ENCODE assay signal across 28 cellular contexts in the genomic region with DNA sequence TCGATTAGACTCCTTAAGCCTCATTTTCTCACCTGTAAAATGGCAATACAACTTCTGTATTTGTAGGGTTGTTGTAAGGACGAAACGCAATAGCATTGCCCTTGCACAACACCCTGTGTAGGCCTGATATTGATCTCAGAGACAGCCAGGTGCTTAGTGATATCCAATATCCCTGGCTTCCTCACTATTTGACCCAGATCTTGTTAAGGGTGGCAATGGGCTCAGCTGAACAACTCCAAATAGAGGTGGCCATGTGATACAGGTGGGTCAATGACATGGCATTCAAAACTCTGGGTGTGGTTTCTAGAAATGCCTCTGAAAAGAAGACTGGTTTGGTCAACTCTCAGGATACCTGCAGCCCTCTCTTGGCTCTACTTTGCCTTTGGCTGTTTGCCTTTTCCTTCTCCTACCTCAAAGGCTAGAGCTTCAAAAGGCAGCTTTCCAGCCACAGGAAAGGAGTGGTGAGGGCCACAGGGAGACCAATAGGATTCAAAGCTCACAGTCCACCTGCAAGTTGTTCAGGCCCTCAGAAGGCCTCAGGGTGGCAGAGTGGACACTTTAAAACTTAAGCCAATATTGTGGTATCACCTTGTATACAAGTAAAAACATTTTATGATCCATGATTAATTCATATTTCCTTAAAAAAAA. TPM values are rescaled to one million over a fixed set of nuclear protein-coding genes. Genes with fewer than 3 reads are reported as not detected.
"Had no signal": no experiment of that assay in that cellular context is flagged by ENCODE, and none has a peak within 500 bp of the region (broad histone marks: within the 10 kb centered on the region; RNA-seq: fewer than 3 reads in every experiment).

No MANE protein-coding gene starts in this region.

- ATAC-seq: activated CD8-positive, alpha-beta T cell treated with anti-CD3 and anti-CD28 coated beads, Interleukin-2, amount 10 ng/mL, durations not matched to agents 7 days and 5 days; activated naive CD4-positive, alpha-beta T cell treated with anti-CD3 and anti-CD28 coated beads, Interleukin-2, amount 50 U/mL, for 72 hours; activated naive CD8-positive, alpha-beta T cell treated with anti-CD3 and anti-CD28 coated beads, Interleukin-2, amount 50 U/mL, for 24 hours; activated T-cell treated with anti-CD3 and anti-CD28 coated beads, Interleukin-2, amount 50 U/mL, for 4 hours; body of pancreas; Panc1; T-helper 17 cell; WTC11 had no signal

- H3K36me3 ChIP-seq: ascending aorta had no signal

- H3K4me1 ChIP-seq: ascending aorta, body of pancreas had no signal

- H3K4me3 ChIP-seq: ascending aorta, body of pancreas had no signal

- H3K9me3 ChIP-seq: ascending aorta, body of pancreas had no signal

- H3K27ac ChIP-seq: ascending aorta, body of pancreas, RWPE1 had no signal

- H3K27me3 ChIP-seq: ascending aorta, body of pancreas had no signal

- DNase-seq: activated CD4-positive, alpha-beta T cell treated with anti-CD3 and anti-CD28 coated beads for 48 hours; activated CD4-positive, alpha-beta T cell treated with anti-CD3 and anti-CD28 coated beads, Interleukin-2, amount 50 U/mL, for 4 hours; activated CD4-positive, CD25-positive, alpha-beta regulatory T cell treated with anti-CD3 and anti-CD28 coated beads, Interleukin-2, amount 50 U/mL, for 72 hours; activated CD8-positive, alpha-beta T cell treated with anti-CD3 and anti-CD28 coated beads, Interleukin-2, amount 10 ng/mL, durations not matched to agents 7 days and 5 days; activated effector memory CD4-positive, alpha-beta T cell treated with anti-CD3 and anti-CD28 coated beads, Interleukin-2, amount 50 U/mL, for 16 hours; activated naive CD4-positive, alpha-beta T cell treated with Interleukin-2 at 50 U/mL for 16 hours; activated naive CD8-positive, alpha-beta T cell treated with anti-CD3 and anti-CD28 coated beads, Interleukin-2, amount 50 U/mL, for 24 hours; activated T-cell treated with anti-CD3 and anti-CD28 coated beads, Interleukin-2, amount 50 U/mL, for 4 hours; amniotic stem cell; body of pancreas; IMR-90; KG1; NCI-H1048; NCI-H1694; NCI-H2029; NCI-H226; NCI-H526 treated with DMSO at 0.1 percent for 48 hours; NCI-H82; SHP77; T-helper 17 cell; T-helper 9 cell had no signal

RNA-seq across cellular contexts. Expression of gene ERVW-1, which starts 45.3 kb away (rescaled TPM):
- total RNA-seq: activated CD8-positive, alpha-beta T cell treated with anti-CD3 and anti-CD28 coated beads, Interleukin-2, amount 10 ng/mL, durations not matched to agents 7 days and 5 days; activated T-cell treated with anti-CD3 and anti-CD28 coated beads, Interleukin-2, amount 50 U/mL, for 4 hours; ascending aorta; body of pancreas; IMR-90; LHCN-M2; NCI-H460; T-helper 17 cell had no signal
